In the genomic region with DNA sequence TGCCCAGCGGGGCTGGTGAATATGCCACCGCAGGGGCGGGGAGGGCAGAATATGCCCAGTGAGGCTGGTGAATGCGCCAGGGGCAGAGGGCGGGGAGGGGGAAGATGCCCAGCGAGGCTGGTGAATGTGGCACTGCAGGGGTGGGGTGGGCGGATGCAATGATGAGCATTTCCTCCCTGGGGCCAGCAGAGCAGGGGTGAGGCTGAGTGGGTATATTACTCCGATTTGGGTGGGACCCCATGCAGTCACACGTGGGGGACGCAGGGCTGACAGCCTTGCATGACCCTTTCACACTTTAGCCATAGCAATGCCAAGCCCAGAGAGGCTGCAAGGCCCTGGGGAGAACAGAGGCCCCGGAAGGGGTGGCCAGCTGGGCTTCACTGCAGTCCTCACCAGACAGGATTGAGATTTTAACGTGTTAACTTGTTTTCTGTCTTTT, we compare ENCODE assay signal across 11 cellular contexts. TPM values are rescaled to one million over a fixed set of nuclear protein-coding genes. Genes with fewer than 3 reads are reported as not detected.
DNase-seq lines count a peak whose midpoint lies in the region; ATAC-seq and TF ChIP-seq lines count a peak whose summit lies in the region.
"Had no signal": no experiment of that assay in that cellular context is flagged by ENCODE, and none has a peak within 500 bp of the region (broad histone marks: within the 10 kb centered on the region; RNA-seq: fewer than 3 reads in every experiment).

No MANE protein-coding gene starts in this region.

- in situ Hi-C loops in HAP-1 (cut with MboI; ENCODE audit: low sequenced_read_pairs): no loop called here

- H3K9me3 Mint-ChIP-seq in activated naive CD8-positive, alpha-beta T cell treated with anti-CD3 and anti-CD28 coated beads, Interleukin-2, amount 10 ng/mL, durations not matched to agents 7 days and 5 days: no peaks in the 10 kb centered on the region
- H3K9me3 Mint-ChIP-seq: HFFc6 had no signal

- peak overlapping the region; percentile 84 for H3K27ac Mint-ChIP-seq in activated naive CD8-positive, alpha-beta T cell treated with anti-CD3 and anti-CD28 coated beads, Interleukin-2, amount 10 ng/mL, durations not matched to agents 7 days and 5 days
- H3K27ac Mint-ChIP-seq: HFFc6 had no signal

- H3K36me3 ChIP-seq in DOHH2 (ENCODE audit: control insufficient read depth, low read length) (no peaks in the 10 kb centered on the region), SU-DHL-6 (ENCODE audit: low read length) (no peaks in the 10 kb centered on the region), osteoblast (ENCODE audit: insufficient read depth, low read length) (no peaks in the 10 kb centered on the region), HAP-1 (replicated peaks) (no peaks in the 10 kb centered on the region)

- H3K27me3 Mint-ChIP-seq in activated naive CD8-positive, alpha-beta T cell treated with anti-CD3 and anti-CD28 coated beads, Interleukin-2, amount 10 ng/mL, durations not matched to agents 7 days and 5 days: no peaks in the 10 kb centered on the region

- POLR2A ChIA-PET in activated naive CD8-positive, alpha-beta T cell treated with anti-CD3 and anti-CD28 coated beads, Interleukin-2, amount 10 ng/mL, durations not matched to agents 7 days and 5 days (lab: Charles Lee): interaction anchor here (2.1 to 9.1 kb wide), 7 partner anchors 9 to 129 kb away, joined by 6 to 165 read pairs (median 25); a partner anchor contains a TSS

- peak; percentile 68 for DNase-seq in activated naive CD8-positive, alpha-beta T cell treated with anti-CD3 and anti-CD28 coated beads, Interleukin-2, amount 10 ng/mL, durations not matched to agents 7 days and 5 days
- peak; percentile 93 for DNase-seq in osteoblast (ENCODE audit: insufficient read length, low spot score, missing footprints)
- no peak for DNase-seq in HAP-1 (ENCODE audit: low spot score in 2 of 2)
- DNase-seq: HFFc6, hippocampal formation, NCI-H187 treated with DMSO at 0.1 percent for 48 hours had no signal

- H3K9ac ChIP-seq in SU-DHL-6 (ENCODE audit: low read length): no peak overlapping the region

- TF ChIP-seq CTCF in DOHH2 (IDR thresholded peaks at IDR 0.05; ENCODE audit: low read depth, low read length, poor library complexity, severe bottlenecking): no peak
- TF ChIP-seq CTCF in SU-DHL-6 (IDR thresholded peaks at IDR 0.05; ENCODE audit: insufficient read depth, low read length, poor library complexity, severe bottlenecking): no peak
- TF ChIP-seq CTCF in osteoblast (IDR thresholded peaks at IDR 0.05; ENCODE audit: extremely low read depth, low read depth, low read length): no peak

- peaks cover 93% of the 10 kb centered on the region for H3K27me3 ChIP-seq in DOHH2 (ENCODE audit: control insufficient read depth, low read length)
- H3K27me3 ChIP-seq in SU-DHL-6 (ENCODE audit: low read length): no peaks in the 10 kb centered on the region
- H3K27me3 ChIP-seq in osteoblast (ENCODE audit: insufficient read depth, low read length): peaks cover 5% of the 10 kb centered on the region
- H3K27me3 ChIP-seq in HAP-1 (ENCODE audit: low read depth): peaks cover 66% of the 10 kb centered on the region

- ATAC-seq in activated naive CD8-positive, alpha-beta T cell treated with anti-CD3 and anti-CD28 coated beads, Interleukin-2, amount 10 ng/mL, durations not matched to agents 7 days and 5 days (ENCODE audit: low read depth): no peak
- ATAC-seq in HG03378 (IDR thresholded peaks at IDR 0.05; ENCODE audit: unreplicated experiment) (no peak), HG03432 (IDR thresholded peaks at IDR 0.05; ENCODE audit: unreplicated experiment) (no peak), GM18858 (IDR thresholded peaks at IDR 0.05; ENCODE audit: unreplicated experiment) (no peak)

- H3K4me1 Mint-ChIP-seq in activated naive CD8-positive, alpha-beta T cell treated with anti-CD3 and anti-CD28 coated beads, Interleukin-2, amount 10 ng/mL, durations not matched to agents 7 days and 5 days: peaks cover 51% of the 10 kb centered on the region

- H2AFZ ChIP-seq in SU-DHL-6 (ENCODE audit: low read depth, low read length, severe bottlenecking) (no peak overlapping the region), osteoblast (ENCODE audit: low read length) (no peak overlapping the region)

- H3F3A ChIP-seq in DOHH2 (ENCODE audit: control insufficient read depth, insufficient read depth): peaks cover 10% of the 10 kb centered on the region
- no peaks in the 10 kb centered on the region for H3F3A ChIP-seq in SU-DHL-6 (ENCODE audit: insufficient read depth)

- H3K9me2 ChIP-seq in DOHH2 (replicated peaks; ENCODE audit: control insufficient read depth, low read length): no peaks in the 10 kb centered on the region
- no peaks in the 10 kb centered on the region for H3K9me2 ChIP-seq in SU-DHL-6 (replicated peaks; ENCODE audit: insufficient read depth, low read length)

- no peaks in the 10 kb centered on the region for H3K9me3 ChIP-seq in DOHH2 (ENCODE audit: control insufficient read depth, insufficient read depth, low read length)
- no peaks in the 10 kb centered on the region for H3K9me3 ChIP-seq in SU-DHL-6 (ENCODE audit: insufficient read depth, low read length)
- no peaks in the 10 kb centered on the region for H3K9me3 ChIP-seq in osteoblast (ENCODE audit: low read depth, low read length)
- no peaks in the 10 kb centered on the region for H3K9me3 ChIP-seq in HAP-1

- peak overlapping the region; percentile 91 for H3K4me2 ChIP-seq in DOHH2 (ENCODE audit: low read length)
- peak overlapping the region; percentile 33 for H3K4me2 ChIP-seq in SU-DHL-6 (ENCODE audit: low read depth, low read length, poor library complexity, severe bottlenecking)
- peak overlapping the region; percentile 76 for H3K4me2 ChIP-seq in osteoblast (ENCODE audit: insufficient read depth, low read length)

- peak overlapping the region; percentile 87 for H3K4me3 Mint-ChIP-seq in activated naive CD8-positive, alpha-beta T cell treated with anti-CD3 and anti-CD28 coated beads, Interleukin-2, amount 10 ng/mL, durations not matched to agents 7 days and 5 days
- H3K4me3 Mint-ChIP-seq: HFFc6 had no signal

- no peaks in the 10 kb centered on the region for H3K36me3 Mint-ChIP-seq in activated naive CD8-positive, alpha-beta T cell treated with anti-CD3 and anti-CD28 coated beads, Interleukin-2, amount 10 ng/mL, durations not matched to agents 7 days and 5 days

- peaks cover 11% of the 10 kb centered on the region for H4K20me1 ChIP-seq in DOHH2 (ENCODE audit: control insufficient read depth, insufficient read depth, low read depth, low read length)
- no peaks in the 10 kb centered on the region for H4K20me1 ChIP-seq in SU-DHL-6 (ENCODE audit: low read depth, low read length)
- peaks cover 7% of the 10 kb centered on the region for H4K20me1 ChIP-seq in osteoblast (ENCODE audit: insufficient read depth, low read length)

- H3K27ac ChIP-seq in DOHH2 (ENCODE audit: low read depth, low read length): peak overlapping the region; percentile 44
- no peak overlapping the region for H3K27ac ChIP-seq in SU-DHL-6 (ENCODE audit: low read depth, low read length)
- H3K27ac ChIP-seq in osteoblast (ENCODE audit: low read depth, low read length): no peak overlapping the region

- no peaks in the 10 kb centered on the region for H3K79me2 ChIP-seq in DOHH2 (ENCODE audit: control insufficient read depth, low read length)
- no peaks in the 10 kb centered on the region for H3K79me2 ChIP-seq in SU-DHL-6 (ENCODE audit: insufficient read depth, low read length)
- no peaks in the 10 kb centered on the region for H3K79me2 ChIP-seq in osteoblast (ENCODE audit: insufficient read depth, low read length)

- peak overlapping the region; percentile 61 for H3K4me3 ChIP-seq in DOHH2 (ENCODE audit: low read length)
- no peak overlapping the region for H3K4me3 ChIP-seq in SU-DHL-6 (ENCODE audit: insufficient read depth, low read length, poor library complexity, severe bottlenecking)
- peak overlapping the region; percentile 73 for H3K4me3 ChIP-seq in osteoblast (ENCODE audit: insufficient read depth, low read length)
- H3K4me3 ChIP-seq in HAP-1: no peak overlapping the region

- peaks cover 71% of the 10 kb centered on the region for H3K4me1 ChIP-seq in DOHH2 (ENCODE audit: control insufficient read depth, low read length)
- peaks cover 51% of the 10 kb centered on the region for H3K4me1 ChIP-seq in osteoblast (ENCODE audit: insufficient read depth, low read length)
- H3K4me1 ChIP-seq in HAP-1: no peaks in the 10 kb centered on the region

RNA-seq across cellular contexts. Expression of a gene that starts 9.3 kb away (rescaled TPM):
- 10 to 100 TPM; 44.2 to 44.3 TPM for total RNA-seq in activated naive CD8-positive, alpha-beta T cell treated with anti-CD3 and anti-CD28 coated beads, Interleukin-2, amount 10 ng/mL, durations not matched to agents 7 days and 5 days
- 9.4 and 10.9 TPM in 2 replicates for total RNA-seq in osteoblast

RNA-seq across cellular contexts. Expression of a gene that starts 9.9 kb away (rescaled TPM):
- 100 to 1,000 TPM; 416 to 452 TPM for total RNA-seq in activated naive CD8-positive, alpha-beta T cell treated with anti-CD3 and anti-CD28 coated beads, Interleukin-2, amount 10 ng/mL, durations not matched to agents 7 days and 5 days
- 13.3 and 15.2 TPM in 2 replicates for total RNA-seq in osteoblast

RNA-seq across cellular contexts. Expression of a gene that starts 57.1 kb away (rescaled TPM):
- 10 to 100 TPM; 66.1 to 73.2 TPM for total RNA-seq in activated naive CD8-positive, alpha-beta T cell treated with anti-CD3 and anti-CD28 coated beads, Interleukin-2, amount 10 ng/mL, durations not matched to agents 7 days and 5 days
- total RNA-seq in osteoblast: 413 and 480 TPM in 2 replicates

Comparison
In these comparisons a context has a peak if more than half of its experiments do, and no peak if none do; other contexts are left out.
1. H3K4me2 ChIP-seq: peak in every context shown above with its lines; median percentile 91 in DOHH2; 76 in osteoblast; 33 in SU-DHL-6.
2. H3K4me3 ChIP-seq: peak in DOHH2 (single experiment) and osteoblast (single experiment); none in SU-DHL-6 (single experiment) and HAP-1 (single experiment).
3. DNase-seq: peak in activated naive CD8-positive, alpha-beta T cell treated with anti-CD3 and anti-CD28 coated beads, Interleukin-2, amount 10 ng/mL, durations not matched to agents 7 days and 5 days (single experiment) and osteoblast (single experiment); none in HAP-1 (0 of 2).
4. RNA of a gene that starts 9.9 kb away (total RNA-seq): 416 to 452 TPM in activated naive CD8-positive, alpha-beta T cell treated with anti-CD3 and anti-CD28 coated beads, Interleukin-2, amount 10 ng/mL, durations not matched to agents 7 days and 5 days; 13.3 to 15.2 TPM in osteoblast; every median in the first group is over 10 times any median in the second.